ENCODE assay signal across 24 cellular contexts in genomic region chr3:10354373-10355015, GRCh38. TPM values are rescaled to one million over a fixed set of nuclear protein-coding genes. Genes with fewer than 3 reads are reported as not detected.
DNase-seq lines count a peak whose midpoint lies in the region; ATAC-seq, FAIRE-seq and TF ChIP-seq lines count a peak whose summit lies in the region.
"Had no signal": no experiment of that assay in that cellular context is flagged by ENCODE, and none has a peak within 500 bp of the region (broad histone marks: within the 10 kb centered on the region; RNA-seq: fewer than 3 reads in every experiment).

No MANE protein-coding gene starts in this region.

- TF ChIP-seq POLR2A in endothelial cell of umbilical vein (IDR thresholded peaks at IDR 0.05; ENCODE audit: low read depth, low read length): no peak

- DNase-seq in EL: peak; percentile 42
- peak; percentile 22 for DNase-seq in NCI-H1694 treated with DMSO at 0.1 percent for 48 hours (lab: John Stamatoyannopoulos, UW)
- no peak for DNase-seq in endothelial cell of umbilical vein (ENCODE audit: low read depth, low spot score)
- DNase-seq in osteoblast (ENCODE audit: insufficient read length, low spot score, missing footprints): peak; percentile 80
- DNase-seq in activated CD4-positive, alpha-beta T cell treated with anti-CD3 and anti-CD28 coated beads, Interleukin-2, amount 50 U/mL, for 1 hour: no peak
- no peak for DNase-seq in activated CD8-positive, alpha-beta memory T cell treated with anti-CD3 and anti-CD28 coated beads, Interleukin-2, amount 10 ng/mL, durations not matched to agents 7 days and 5 days
- DNase-seq in GM19239 (ENCODE audit: insufficient read length, low spot score): no peak
- DNase-seq: activated CD4-positive, alpha-beta T cell treated with anti-CD3 and anti-CD28 coated beads for 1 hour; activated naive CD4-positive, alpha-beta T cell treated with anti-CD3 and anti-CD28 coated beads for 36 hours; activated T-cell treated with anti-CD3 and anti-CD28 coated beads, Interleukin-2, amount 50 U/mL, for 48 hours; BE2C; dorsolateral prefrontal cortex; hypothalamus; MG63; NCI-H146; NCI-H526; nucleus accumbens; OCI-M1; retina; transverse colon had no signal

- peak overlapping the region; percentile 37 for H3K4me2 ChIP-seq in endothelial cell of umbilical vein (ENCODE audit: insufficient read depth, low read length)
- H3K4me2 ChIP-seq in osteoblast (ENCODE audit: insufficient read depth, low read length): peak overlapping the region; percentile 33

- no peaks in the 10 kb centered on the region for H3K79me2 ChIP-seq in endothelial cell of umbilical vein (ENCODE audit: control insufficient read depth, insufficient read depth, low read length)
- no peaks in the 10 kb centered on the region for H3K79me2 ChIP-seq in osteoblast (ENCODE audit: insufficient read depth, low read length)

- no peak for TF ChIP-seq CTCF in endothelial cell of umbilical vein (IDR thresholded peaks at IDR 0.05; ENCODE audit: extremely low read depth in 1 of 2, insufficient read depth in 1 of 2, low read depth in 1 of 2, low read length in 2 of 2)
- TF ChIP-seq CTCF in osteoblast (IDR thresholded peaks at IDR 0.05; ENCODE audit: extremely low read depth, low read depth, low read length): no peak

- H2AFZ ChIP-seq in endothelial cell of umbilical vein (ENCODE audit: low read depth, low read length): no peak overlapping the region
- peak overlapping the region; percentile 67 for H2AFZ ChIP-seq in osteoblast (ENCODE audit: low read length)

- FAIRE-seq in endothelial cell of umbilical vein (lab: Jason Lieb, UNC): no peak
- FAIRE-seq in GM19239 (lab: Jason Lieb, UNC): no peak
- FAIRE-seq: frontal cortex, islet of Langerhans had no signal

- H3K9me1 ChIP-seq in endothelial cell of umbilical vein (replicated peaks; ENCODE audit: control insufficient read depth, extremely low read depth, insufficient read depth, low read length): no peaks in the 10 kb centered on the region

- no TSS peak for BruUV-seq in endothelial cell of umbilical vein (replicated peaks; lab: Mats Ljungman, UMichigan)

- no peaks in the 10 kb centered on the region for H3K9me3 ChIP-seq in endothelial cell of umbilical vein (replicated peaks; ENCODE audit: control insufficient read depth, insufficient read depth, low read length)
- no peaks in the 10 kb centered on the region for H3K9me3 ChIP-seq in osteoblast (ENCODE audit: low read depth, low read length)
- H3K9me3 ChIP-seq: BE2C, MG63, transverse colon had no signal

- no peaks in the 10 kb centered on the region for H3K36me3 Mint-ChIP-seq in activated CD8-positive, alpha-beta memory T cell treated with anti-CD3 and anti-CD28 coated beads, Interleukin-2, amount 10 ng/mL, durations not matched to agents 7 days and 5 days

- no peaks in the 10 kb centered on the region for H3K9me3 Mint-ChIP-seq in activated CD8-positive, alpha-beta memory T cell treated with anti-CD3 and anti-CD28 coated beads, Interleukin-2, amount 10 ng/mL, durations not matched to agents 7 days and 5 days (ENCODE audit: low read depth)
- H3K9me3 Mint-ChIP-seq: activated naive CD4-positive, alpha-beta T cell treated with anti-CD3 and anti-CD28 coated beads for 36 hours had no signal

- H3K4me1 ChIP-seq in endothelial cell of umbilical vein (ENCODE audit: control insufficient read depth, extremely low read depth, insufficient read depth, low read length) (peaks cover 24% of the 10 kb centered on the region), osteoblast (ENCODE audit: insufficient read depth, low read length) (peaks cover 50% of the 10 kb centered on the region)

- no peak overlapping the region for H3K4me3 ChIP-seq in endothelial cell of umbilical vein (replicated peaks in 1 of 3; ENCODE audit: insufficient read depth in 1 of 3, low read depth in 1 of 3, low read length in 3 of 3)
- H3K4me3 ChIP-seq in osteoblast (ENCODE audit: insufficient read depth, low read length): no peak overlapping the region
- H3K4me3 ChIP-seq: dorsolateral prefrontal cortex, MG63, transverse colon had no signal

- H3K27ac ChIP-seq in endothelial cell of umbilical vein (ENCODE audit: insufficient read depth, low read depth, low read length) (no peak overlapping the region), osteoblast (ENCODE audit: low read depth, low read length) (peak overlapping the region; percentile 40)
- H3K27ac ChIP-seq: epithelial cell of prostate, transverse colon had no signal

- no peak overlapping the region for H3K9ac ChIP-seq in endothelial cell of umbilical vein (replicated peaks; ENCODE audit: extremely low read depth, insufficient read depth, low read length)

- intact Hi-C loops in endothelial cell of umbilical vein (cut with micrococcal nuclease): no loop called here

- H3K27me3 ChIP-seq in endothelial cell of umbilical vein (ENCODE audit: control insufficient read depth in 2 of 2, insufficient read depth in 2 of 2, low read length in 2 of 2) (no peaks in the 10 kb centered on the region), osteoblast (ENCODE audit: insufficient read depth, low read length) (no peaks in the 10 kb centered on the region)
- H3K27me3 ChIP-seq: BE2C, dorsolateral prefrontal cortex, MG63, transverse colon had no signal

- CTCF ChIA-PET in endothelial cell of umbilical vein (lab: Charles Lee): no interaction called here
- CTCF ChIA-PET in activated CD8-positive, alpha-beta memory T cell treated with anti-CD3 and anti-CD28 coated beads, Interleukin-2, amount 10 ng/mL, durations not matched to agents 7 days and 5 days (lab: Charles Lee): no interaction called here

- no peak for ATAC-seq in HG03432 (IDR thresholded peaks at IDR 0.05; ENCODE audit: unreplicated experiment)
- ATAC-seq in activated CD8-positive, alpha-beta memory T cell treated with anti-CD3 and anti-CD28 coated beads, Interleukin-2, amount 10 ng/mL, durations not matched to agents 7 days and 5 days: no peak

- H4K20me1 ChIP-seq in endothelial cell of umbilical vein (replicated peaks; ENCODE audit: control insufficient read depth, extremely low read depth, insufficient read depth, low read length) (no peaks in the 10 kb centered on the region), osteoblast (ENCODE audit: insufficient read depth, low read length) (no peaks in the 10 kb centered on the region)

- H3K4me3 Mint-ChIP-seq in activated CD8-positive, alpha-beta memory T cell treated with anti-CD3 and anti-CD28 coated beads, Interleukin-2, amount 10 ng/mL, durations not matched to agents 7 days and 5 days: no peak overlapping the region
- H3K4me3 Mint-ChIP-seq: activated naive CD4-positive, alpha-beta T cell treated with anti-CD3 and anti-CD28 coated beads for 36 hours had no signal

- H3K36me3 ChIP-seq in endothelial cell of umbilical vein (ENCODE audit: control insufficient read depth in 2 of 2, extremely low read depth in 1 of 2, insufficient read depth in 2 of 2, low read length in 2 of 2): no peaks in the 10 kb centered on the region
- no peaks in the 10 kb centered on the region for H3K36me3 ChIP-seq in osteoblast (ENCODE audit: insufficient read depth, low read length)
- H3K36me3 ChIP-seq: BE2C, MG63, transverse colon had no signal

- H3K27me3 Mint-ChIP-seq in activated CD8-positive, alpha-beta memory T cell treated with anti-CD3 and anti-CD28 coated beads, Interleukin-2, amount 10 ng/mL, durations not matched to agents 7 days and 5 days: peaks cover 20% of the 10 kb centered on the region

- no peak overlapping the region for H3K27ac Mint-ChIP-seq in activated CD8-positive, alpha-beta memory T cell treated with anti-CD3 and anti-CD28 coated beads, Interleukin-2, amount 10 ng/mL, durations not matched to agents 7 days and 5 days
- H3K27ac Mint-ChIP-seq: activated naive CD4-positive, alpha-beta T cell treated with anti-CD3 and anti-CD28 coated beads for 36 hours had no signal

- POLR2A ChIA-PET in endothelial cell of umbilical vein (lab: Charles Lee): no interaction called here

- dilution Hi-C loops in endothelial cell of umbilical vein (cut with MboI; ENCODE audit: extremely low pct_ligation_motif_present, low sequenced_read_pairs): no loop called here

- no peaks in the 10 kb centered on the region for H3K4me1 Mint-ChIP-seq in activated CD8-positive, alpha-beta memory T cell treated with anti-CD3 and anti-CD28 coated beads, Interleukin-2, amount 10 ng/mL, durations not matched to agents 7 days and 5 days

TF ChIP-seq in endothelial cell of umbilical vein, 7 proteins besides CTCF, POLR2A, EP300 and RAD21:
- no peak for TF ChIP-seq MAX (IDR thresholded peaks at IDR 0.05; ENCODE audit: insufficient read depth, insufficient read length)
- no peak for TF ChIP-seq FOS (IDR thresholded peaks at IDR 0.05; ENCODE audit: borderline replicate concordance, insufficient read depth, low read length)
- no peak for TF ChIP-seq MYC (IDR thresholded peaks at IDR 0.05; ENCODE audit: low read depth, low read length)
- TF ChIP-seq POLR2AphosphoS5 (IDR thresholded peaks at IDR 0.05; ENCODE audit: insufficient read depth, low read depth, low read length): no peak

RNA-seq across cellular contexts. Expression of gene SEC13, which starts 33.6 kb away (rescaled TPM):
- total RNA-seq in endothelial cell of umbilical vein (230 and 231 TPM in 2 replicates), osteoblast (201 and 204 TPM in 2 replicates)
- 245 and 250 TPM in 2 replicates for polyA plus RNA-seq in endothelial cell of umbilical vein
- 258 and 279 TPM in 2 replicates for polyA plus RNA-seq in endothelial cell of umbilical vein (2011; cell fraction: cytosol; rRNA removed)
- 243 and 264 TPM in 2 replicates for polyA plus RNA-seq in endothelial cell of umbilical vein (2011; cell fraction: nucleus; rRNA removed)
- 200 and 205 TPM in 2 replicates for polyA plus RNA-seq in endothelial cell of umbilical vein (2012)
- 334 and 340 TPM in 2 replicates for polyA minus RNA-seq in endothelial cell of umbilical vein
- 118 TPM for polyA minus RNA-seq in endothelial cell of umbilical vein (2011; cell fraction: cytosol; rRNA and poly(A)+ RNA removed)
- 181 and 183 TPM in 2 replicates for polyA minus RNA-seq in endothelial cell of umbilical vein (2011; cell fraction: nucleus; rRNA and poly(A)+ RNA removed)
- 100 to 1,000 TPM in 1 of 2 experiments, 10 to 100 TPM in 1; 87.2 to 101 TPM for total RNA-seq in activated CD8-positive, alpha-beta memory T cell treated with anti-CD3 and anti-CD28 coated beads, Interleukin-2, amount 10 ng/mL, durations not matched to agents 7 days and 5 days

Comparison
In these comparisons a context has a peak if more than half of its experiments do, and no peak if none do; other contexts are left out.
1. DNase-seq: peak in EL (single experiment), NCI-H1694 treated with DMSO at 0.1 percent for 48 hours (single experiment) and osteoblast (single experiment); none in endothelial cell of umbilical vein (single experiment), activated CD4-positive, alpha-beta T cell treated with anti-CD3 and anti-CD28 coated beads, Interleukin-2, amount 50 U/mL, for 1 hour (single experiment), activated CD8-positive, alpha-beta memory T cell treated with anti-CD3 and anti-CD28 coated beads, Interleukin-2, amount 10 ng/mL, durations not matched to agents 7 days and 5 days (single experiment) and GM19239 (single experiment).